Comparison of ENCODE assay signal across 28 cellular contexts in the genomic region with DNA sequence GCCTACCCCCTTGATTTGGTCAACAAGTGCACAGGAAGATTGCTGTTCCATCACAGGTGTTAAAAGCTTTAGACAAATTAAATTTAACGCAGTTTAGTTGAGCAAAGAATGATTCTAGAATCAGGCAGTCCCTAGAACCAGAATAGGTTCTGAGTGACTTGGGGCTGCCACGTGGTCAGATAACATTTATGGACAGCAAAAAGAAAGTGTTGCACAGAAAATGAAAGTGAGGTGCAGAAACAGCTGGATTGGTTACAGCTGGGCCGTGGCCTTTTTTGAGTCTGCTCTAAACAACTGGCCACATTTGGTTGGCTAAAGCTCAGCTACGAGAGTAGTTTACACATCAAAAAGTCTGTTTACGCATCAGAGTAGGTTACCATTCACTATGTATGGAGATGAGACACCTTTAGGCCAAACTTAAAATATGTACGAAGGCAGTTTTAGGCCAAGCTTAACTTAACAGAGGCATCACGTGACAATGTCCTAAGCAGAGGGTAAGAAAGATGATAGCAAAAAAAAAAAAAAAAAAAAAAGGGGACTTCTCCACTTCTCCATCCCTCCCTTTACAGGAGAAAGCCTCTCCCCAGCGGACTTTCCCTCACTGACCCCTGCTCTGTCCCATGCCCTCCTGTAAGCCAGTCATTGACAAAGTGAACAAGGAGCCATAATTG.
"Had no signal": no experiment of that assay in that cellular context is flagged by ENCODE, and none has a peak within 500 bp of the region (broad histone marks: within the 10 kb centered on the region; RNA-seq: fewer than 3 reads in every experiment).

No MANE protein-coding gene starts in this region.

- H3K79me2 ChIP-seq: parathyroid adenoma had no signal

- ATAC-seq: naive thymus-derived CD8-positive, alpha-beta T cell; psoas muscle; right cardiac atrium; right lobe of liver; stimulated activated effector memory CD8-positive, alpha-beta T cell treated with anti-CD3 and anti-CD28 coated beads, Interleukin-12 subunit alpha, Interleukin-12 subunit beta, amount 100 ng/mL, for 72 hours; stimulated activated naive B cell treated with anti-CD40 and anti-IgM and Interleukin-4, amounts not matched to agents 10 μg/mL and 1 μg/mL and 100 μg/mL, for 72 hours; upper lobe of right lung had no signal

- H3K4me1 Mint-ChIP-seq: naive thymus-derived CD8-positive, alpha-beta T cell; neural progenitor cell; stimulated activated naive B cell treated with anti-CD40 and anti-IgM and Interleukin-4, amounts not matched to agents 10 μg/mL and 1 μg/mL and 100 μg/mL, for 72 hours had no signal

- H3K27me3 Mint-ChIP-seq: progenitor cell of endocrine pancreas; stimulated activated naive CD8-positive, alpha-beta T cell treated with anti-CD3 and anti-CD28 coated beads, Interleukin-15, Interleukin-2, amounts not matched to agents 100 ng/mL and 50 ng/mL, for 24 hours; type B pancreatic cell had no signal

- FAIRE-seq: small intestine had no signal

- H3K9ac ChIP-seq: neural progenitor cell, parathyroid adenoma had no signal

- H3K4me2 ChIP-seq: neural progenitor cell had no signal

- H3K36me3 ChIP-seq: neural progenitor cell, ovary, right lobe of liver, sigmoid colon, stomach, thoracic aorta, thyroid gland, transverse colon, upper lobe of right lung, uterus had no signal

- DNase-seq: naive thymus-derived CD8-positive, alpha-beta T cell; occipital lobe; ovary; posterior cingulate gyrus; psoas muscle; right cardiac atrium; right lobe of liver; sigmoid colon; small intestine; stimulated activated CD4-positive, alpha-beta T cell treated with anti-CD3 and anti-CD28 coated beads, Interleukin-15, amount 100 ng/mL, for 24 hours; stimulated activated CD4-positive, alpha-beta T cell treated with anti-CD3 and anti-CD28 coated beads, Interleukin-2, amount 100 ng/mL, for 24 hours; stimulated activated CD4-positive, alpha-beta T cell treated with anti-CD3 and anti-CD28 coated beads, Interleukin-2, amount 100 ng/mL, for 48 hours; stimulated activated CD4-positive, alpha-beta T cell treated with anti-CD3 and anti-CD28 coated beads, Interleukin-4, amount 100 ng/mL, for 24 hours; stimulated activated naive B cell treated with anti-CD40 and anti-IgM and Interleukin-4, amounts not matched to agents 10 μg/mL and 1 μg/mL and 100 μg/mL, for 72 hours; stimulated activated naive CD4-positive, alpha-beta T cell treated with Interleukin-2 at 50 U/mL for 16 hours; stomach; thyroid gland; transverse colon; upper lobe of right lung; uterus had no signal

- H2AFZ ChIP-seq: neural progenitor cell, parathyroid adenoma had no signal

- H3K9me3 Mint-ChIP-seq: naive thymus-derived CD8-positive, alpha-beta T cell; nephron; stimulated activated effector memory CD8-positive, alpha-beta T cell treated with anti-CD3 and anti-CD28 coated beads, Interleukin-12 subunit alpha, Interleukin-12 subunit beta, amount 100 ng/mL, for 72 hours; stimulated activated naive B cell treated with anti-CD40 and anti-IgM and Interleukin-4, amounts not matched to agents 10 μg/mL and 1 μg/mL and 100 μg/mL, for 72 hours; stimulated activated naive CD8-positive, alpha-beta T cell treated with anti-CD3 and anti-CD28 coated beads, Interleukin-15, Interleukin-2, amounts not matched to agents 100 ng/mL and 50 ng/mL, for 24 hours; type B pancreatic cell had no signal

- H3K4me3 ChIP-seq: neural progenitor cell, ovary, psoas muscle, right lobe of liver, sigmoid colon, stomach, thoracic aorta, thyroid gland, transverse colon, upper lobe of right lung, uterus had no signal

- H3K27me3 ChIP-seq: neural progenitor cell, ovary, right lobe of liver, sigmoid colon, stomach, thyroid gland, transverse colon, upper lobe of right lung, uterus had no signal

- H3K27ac Mint-ChIP-seq: nephron; neural progenitor cell; progenitor cell of endocrine pancreas; stimulated activated effector memory CD8-positive, alpha-beta T cell treated with anti-CD3 and anti-CD28 coated beads, Interleukin-12 subunit alpha, Interleukin-12 subunit beta, amount 100 ng/mL, for 72 hours; stimulated activated naive B cell treated with anti-CD40 and anti-IgM and Interleukin-4, amounts not matched to agents 10 μg/mL and 1 μg/mL and 100 μg/mL, for 72 hours; stimulated activated naive CD8-positive, alpha-beta T cell treated with anti-CD3 and anti-CD28 coated beads, Interleukin-15, Interleukin-2, amounts not matched to agents 100 ng/mL and 50 ng/mL, for 24 hours; type B pancreatic cell had no signal

- H3K27ac ChIP-seq: neural progenitor cell, ovary, parathyroid adenoma, psoas muscle, right lobe of liver, sigmoid colon, stomach, thoracic aorta, thyroid gland, upper lobe of right lung, uterus had no signal

- H3K4me3 Mint-ChIP-seq: naive thymus-derived CD8-positive, alpha-beta T cell; nephron; neural progenitor cell; stimulated activated effector memory CD8-positive, alpha-beta T cell treated with anti-CD3 and anti-CD28 coated beads, Interleukin-12 subunit alpha, Interleukin-12 subunit beta, amount 100 ng/mL, for 72 hours; stimulated activated naive B cell treated with anti-CD40 and anti-IgM and Interleukin-4, amounts not matched to agents 10 μg/mL and 1 μg/mL and 100 μg/mL, for 72 hours; stimulated activated naive CD8-positive, alpha-beta T cell treated with anti-CD3 and anti-CD28 coated beads, Interleukin-15, Interleukin-2, amounts not matched to agents 100 ng/mL and 50 ng/mL, for 24 hours; type B pancreatic cell had no signal

- H3K36me3 Mint-ChIP-seq: naive thymus-derived CD8-positive, alpha-beta T cell; neural progenitor cell; stimulated activated effector memory CD8-positive, alpha-beta T cell treated with anti-CD3 and anti-CD28 coated beads, Interleukin-12 subunit alpha, Interleukin-12 subunit beta, amount 100 ng/mL, for 72 hours; stimulated activated naive B cell treated with anti-CD40 and anti-IgM and Interleukin-4, amounts not matched to agents 10 μg/mL and 1 μg/mL and 100 μg/mL, for 72 hours had no signal

- H3K4me1 ChIP-seq: neural progenitor cell, parathyroid adenoma, psoas muscle, right lobe of liver, sigmoid colon, stomach, thyroid gland, upper lobe of right lung, uterus had no signal

- H3K9me3 ChIP-seq: ovary, psoas muscle, sigmoid colon, stomach, thoracic aorta, thyroid gland, transverse colon, upper lobe of right lung, uterus had no signal
